Comparison of ENCODE assay signal across 1 cellular context in genomic region chr17:40956401-40957254, GRCh38.
TF ChIP-seq lines count a peak whose summit lies in the region.

No MANE protein-coding gene starts in this region.

TF ChIP-seq in IMR-90, 13 proteins besides CTCF, POLR2A, EP300 and RAD21 (continued from another document):
- TF ChIP-seq MAZ (IDR thresholded peaks at IDR 0.05; ENCODE audit: borderline replicate concordance, low read depth, low read length) (peak; percentile 13; the same call in 1 of the 2 replicates), RCOR1 (IDR thresholded peaks at IDR 0.05; ENCODE audit: insufficient replicate concordance, low read length) (peak; percentile 83), BHLHE40 (IDR thresholded peaks at IDR 0.05; ENCODE audit: low read depth, low read length) (peak; percentile 56), MAFK (IDR thresholded peaks at IDR 0.05; ENCODE audit: low read depth, low read length) (peak; percentile 50; the same call in 1 of the 2 replicates), NFE2L2 (IDR thresholded peaks at IDR 0.05; ENCODE audit: low read depth, low read length) (no peak), FOS (IDR thresholded peaks at IDR 0.05; ENCODE audit: low read depth, low read length) (peak; percentile 78), MXI1 (IDR thresholded peaks at IDR 0.05; ENCODE audit: borderline replicate concordance, low read depth, low read length) (no peak)
